Comparison of ENCODE assay signal across 34 cellular contexts in genomic region chr3:120265989-120266388, GRCh38. TPM values are rescaled to one million over a fixed set of nuclear protein-coding genes. Genes with fewer than 3 reads are reported as not detected.
"Had no signal": no experiment of that assay in that cellular context is flagged by ENCODE, and none has a peak within 500 bp of the region (broad histone marks: within the 10 kb centered on the region; RNA-seq: fewer than 3 reads in every experiment).

No MANE protein-coding gene starts in this region.

- H3K27me3 ChIP-seq: adrenal gland, ascending aorta, body of pancreas, brain microvascular endothelial cell, breast epithelium, cardiac muscle cell had no signal

- H3K4me1 ChIP-seq: adrenal gland, ascending aorta, body of pancreas, breast epithelium had no signal

- ATAC-seq: activated naive CD4-positive, alpha-beta T cell treated with anti-CD3 and anti-CD28 coated beads, Interleukin-2, amount 50 U/mL, for 72 hours; activated naive CD8-positive, alpha-beta T cell treated with anti-CD3 and anti-CD28 coated beads, Interleukin-2, amount 50 U/mL, for 24 hours; activated T-cell treated with anti-CD3 and anti-CD28 coated beads, Interleukin-2, amount 50 U/mL, for 4 hours; activated T-cell treated with anti-CD3 and anti-CD28 coated beads, Interleukin-2, amount 50 U/mL, for 72 hours; activated T-helper 17 cell treated with anti-CD3 and anti-CD28 coated beads, Interleukin-2, amount 50 U/mL, for 72 hours; body of pancreas had no signal

- H3K27ac ChIP-seq: adrenal gland, ascending aorta, body of pancreas, brain microvascular endothelial cell, breast epithelium, cardiac muscle cell had no signal

- H3K4me3 ChIP-seq: adrenal gland, ascending aorta, body of pancreas, breast epithelium, cardiac muscle cell had no signal

- H3K36me3 ChIP-seq: adrenal gland, ascending aorta, brain microvascular endothelial cell, breast epithelium, cardiac muscle cell had no signal

- H3K9me3 ChIP-seq: adrenal gland, ascending aorta, body of pancreas, breast epithelium had no signal

- DNase-seq: activated effector memory CD4-positive, alpha-beta T cell treated with anti-CD3 and anti-CD28 coated beads, Interleukin-2, amount 50 U/mL, for 16 hours; activated effector memory CD4-positive, alpha-beta T cell treated with Interleukin-2 at 50 U/mL for 16 hours; activated gamma-delta T cell; activated gamma-delta T cell treated with Interleukin-2 at 50 U/mL for 16 hours; activated naive CD4-positive, alpha-beta T cell; activated naive CD4-positive, alpha-beta T cell treated with anti-CD3 and anti-CD28 coated beads for 36 hours; activated naive CD4-positive, alpha-beta T cell treated with anti-CD3 and anti-CD28 coated beads, Interleukin-2, amount 10 ng/mL, durations not matched to agents 7 days and 5 days; activated naive CD4-positive, alpha-beta T cell treated with anti-CD3 and anti-CD28 coated beads, Interleukin-2, amount 50 U/mL, for 16 hours; activated naive CD4-positive, alpha-beta T cell treated with Interleukin-2 at 50 U/mL for 16 hours; activated naive CD8-positive, alpha-beta T cell treated with anti-CD3 and anti-CD28 coated beads for 36 hours; activated naive CD8-positive, alpha-beta T cell treated with anti-CD3 and anti-CD28 coated beads, Interleukin-2, amount 10 ng/mL, durations not matched to agents 7 days and 5 days; activated naive CD8-positive, alpha-beta T cell treated with anti-CD3 and anti-CD28 coated beads, Interleukin-2, amount 50 U/mL, for 24 hours; activated T-cell treated with anti-CD3 and anti-CD28 coated beads for 4 hours; activated T-cell treated with anti-CD3 and anti-CD28 coated beads, Interleukin-2, amount 50 U/mL, for 1 hour; activated T-cell treated with anti-CD3 and anti-CD28 coated beads, Interleukin-2, amount 50 U/mL, for 24 hours; activated T-cell treated with anti-CD3 and anti-CD28 coated beads, Interleukin-2, amount 50 U/mL, for 4 hours; activated T-cell treated with anti-CD3 and anti-CD28 coated beads, Interleukin-2, amount 50 U/mL, for 48 hours; activated T-cell treated with anti-CD3 and anti-CD28 coated beads, Interleukin-2, amount 50 U/mL, for 72 hours; adrenal gland; amniotic stem cell; amygdala; anterior cingulate cortex; aorta; body of pancreas; brain microvascular endothelial cell; caudate nucleus; central memory CD4-positive, alpha-beta T cell; cerebellar nuclear complex had no signal

RNA-seq across cellular contexts. Expression of gene GPR156, which starts 19.0 kb away (rescaled TPM):
- total RNA-seq: activated naive CD4-positive, alpha-beta T cell treated with anti-CD3 and anti-CD28 coated beads for 36 hours; activated naive CD4-positive, alpha-beta T cell treated with anti-CD3 and anti-CD28 coated beads, Interleukin-2, amount 50 U/mL, for 72 hours; activated naive CD8-positive, alpha-beta T cell treated with anti-CD3 and anti-CD28 coated beads, Interleukin-2, amount 10 ng/mL, durations not matched to agents 7 days and 5 days; activated T-cell treated with anti-CD3 and anti-CD28 coated beads, Interleukin-2, amount 50 U/mL, for 72 hours; activated T-helper 2 cell treated with anti-CD3 and anti-CD28 coated beads, Interferon-gamma antibody, Interleukin-2, Interleukin-4, amounts not matched to agents 10 μg/mL and 5 μg/mL and 100 μg/mL, durations not matched to agents 14 hours and 24 hours and 36 hours; ascending aorta; body of pancreas had no signal
- polyA plus RNA-seq: aorta, cardiac muscle cell had no signal
